18 cellular contexts compared by ENCODE assay signal in the genomic region with DNA sequence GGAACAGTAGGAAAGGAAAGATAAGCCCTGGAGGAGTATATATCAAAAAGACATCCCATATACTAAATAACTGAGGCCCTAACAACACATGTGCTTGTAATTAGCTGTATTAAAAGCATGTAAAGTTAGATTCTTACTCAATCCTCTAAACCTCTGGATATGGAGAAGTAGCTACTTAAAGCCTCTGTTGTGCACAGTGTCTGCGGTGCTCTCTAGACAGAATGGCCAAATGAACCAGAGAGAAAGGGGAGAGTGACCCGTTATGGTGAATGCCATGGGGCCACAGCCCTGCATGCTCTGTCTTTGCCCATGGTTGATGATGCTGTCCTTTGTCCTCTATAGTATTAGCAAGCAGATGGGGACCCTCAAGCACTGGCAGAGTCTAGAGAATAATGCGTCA.
DNase-seq lines count a peak whose midpoint lies in the region; FAIRE-seq and TF ChIP-seq lines count a peak whose summit lies in the region.
"Had no signal": no experiment of that assay in that cellular context is flagged by ENCODE, and none has a peak within 500 bp of the region (broad histone marks: within the 10 kb centered on the region; RNA-seq: fewer than 3 reads in every experiment).

No MANE protein-coding gene starts in this region.

- H3K4me3 Mint-ChIP-seq in astrocyte (ENCODE audit: unreplicated experiment) (no peak overlapping the region), nephron (no peak overlapping the region)
- H3K4me3 Mint-ChIP-seq: CD8-positive, alpha-beta T cell; GM23338 had no signal

- no peaks in the 10 kb centered on the region for H3K36me3 Mint-ChIP-seq in astrocyte (ENCODE audit: low read depth, unreplicated experiment)
- H3K36me3 Mint-ChIP-seq in nephron (ENCODE audit: low read depth) = no peaks in the 10 kb centered on the region
- H3K36me3 Mint-ChIP-seq: CD8-positive, alpha-beta T cell had no signal

- no peaks in the 10 kb centered on the region for H3K79me2 ChIP-seq in astrocyte (ENCODE audit: insufficient read depth, low read length)

- no peak overlapping the region for H3K4me3 ChIP-seq in astrocyte (ENCODE audit: insufficient read depth, low read depth, low read length)
- H3K4me3 ChIP-seq: GM12878, GM23338 had no signal

- no peaks in the 10 kb centered on the region for H3K9me3 ChIP-seq in astrocyte (ENCODE audit: insufficient read depth, low read depth, low read length)

- no peak overlapping the region for H3K9ac ChIP-seq in astrocyte (ENCODE audit: low read length)

- H3K27me3 ChIP-seq in astrocyte (ENCODE audit: insufficient read depth, low read length) = no peaks in the 10 kb centered on the region

- no peaks in the 10 kb centered on the region for H3K36me3 ChIP-seq in astrocyte (ENCODE audit: insufficient read depth, low read length)

- TF ChIP-seq CTCF in astrocyte (IDR thresholded peaks at IDR 0.05; ENCODE audit: insufficient read depth, low read depth, low read length) (no peak), nephron (IDR thresholded peaks at IDR 0.05; ENCODE audit: unreplicated experiment in 3 of 3) (no peak), GM10266 (IDR thresholded peaks at IDR 0.05; ENCODE audit: control insufficient read depth, insufficient read depth, low read depth, missing control alignments) (no peak)

- peak overlapping the region; percentile 34 for H3K4me2 ChIP-seq in astrocyte (ENCODE audit: low read length)
- H3K4me2 ChIP-seq: GM23338 had no signal

- DNase-seq in EH (ENCODE audit: low read depth) (peak; percentile 46), NOMO-1 (lab: John Stamatoyannopoulos, UW; ENCODE audit: unreplicated experiment in 2 of 2) (peak; percentile 45 to 79), astrocyte (ENCODE audit: low read depth) (no peak), NCI-H1417 treated with DMSO at 0.1 percent for 48 hours (lab: John Stamatoyannopoulos, UW) (no peak), OCI-M1 (lab: John Stamatoyannopoulos, UW) (no peak), NCI-H128 (lab: John Stamatoyannopoulos, UW; ENCODE audit: unreplicated experiment) (no peak), GM10266 (ENCODE audit: extremely low spot score) (no peak)
- DNase-seq: CD8-positive, alpha-beta T cell; DMS79; NCI-H146; NCI-H2081; NCI-H510A treated with DMSO at 0.1 percent for 48 hours; NCI-H82; RPMI8226; SIG-M5 had no signal

- no peak overlapping the region for H3K27ac ChIP-seq in astrocyte (ENCODE audit: low read depth, low read length)

- H2AFZ ChIP-seq in astrocyte (ENCODE audit: low read depth, low read length) = peak overlapping the region; percentile 45
- H2AFZ ChIP-seq: GM23338 had no signal

- H3K9me3 Mint-ChIP-seq in astrocyte (ENCODE audit: unreplicated experiment) = no peaks in the 10 kb centered on the region
- no peaks in the 10 kb centered on the region for H3K9me3 Mint-ChIP-seq in nephron
- H3K9me3 Mint-ChIP-seq: CD8-positive, alpha-beta T cell; GM23338 had no signal

- H3K4me1 ChIP-seq in astrocyte (ENCODE audit: insufficient read depth, low read length) = peaks cover 4% of the 10 kb centered on the region

- no peak for FAIRE-seq in astrocyte (lab: Jason Lieb, UNC)
- FAIRE-seq: GM12878 had no signal

- H3K4me1 Mint-ChIP-seq in astrocyte (ENCODE audit: low read depth, unreplicated experiment) = no peaks in the 10 kb centered on the region
- H3K4me1 Mint-ChIP-seq in nephron = peaks cover 32% of the 10 kb centered on the region

- H4K20me1 ChIP-seq in astrocyte (ENCODE audit: insufficient read depth, low read length) = no peaks in the 10 kb centered on the region

- no peaks in the 10 kb centered on the region for H3K27me3 Mint-ChIP-seq in astrocyte (ENCODE audit: low read depth, unreplicated experiment)
- H3K27me3 Mint-ChIP-seq in nephron (ENCODE audit: low read depth) = no peaks in the 10 kb centered on the region

- H3K27ac Mint-ChIP-seq in astrocyte (ENCODE audit: unreplicated experiment) = no peak overlapping the region
- H3K27ac Mint-ChIP-seq in nephron = peak overlapping the region; percentile 1 to 61 (median 20)
- H3K27ac Mint-ChIP-seq: CD8-positive, alpha-beta T cell; GM23338 had no signal

Comparison
In these comparisons a context has a peak if more than half of its experiments do, and no peak if none do; other contexts are left out.
1. DNase-seq: peak in EH (single experiment) and NOMO-1 (2 of 2); none in astrocyte (single experiment), NCI-H1417 treated with DMSO at 0.1 percent for 48 hours (single experiment), OCI-M1 (single experiment), NCI-H128 (single experiment) and GM10266 (single experiment).